ENCODE assay signal across 32 cellular contexts in the genomic region with DNA sequence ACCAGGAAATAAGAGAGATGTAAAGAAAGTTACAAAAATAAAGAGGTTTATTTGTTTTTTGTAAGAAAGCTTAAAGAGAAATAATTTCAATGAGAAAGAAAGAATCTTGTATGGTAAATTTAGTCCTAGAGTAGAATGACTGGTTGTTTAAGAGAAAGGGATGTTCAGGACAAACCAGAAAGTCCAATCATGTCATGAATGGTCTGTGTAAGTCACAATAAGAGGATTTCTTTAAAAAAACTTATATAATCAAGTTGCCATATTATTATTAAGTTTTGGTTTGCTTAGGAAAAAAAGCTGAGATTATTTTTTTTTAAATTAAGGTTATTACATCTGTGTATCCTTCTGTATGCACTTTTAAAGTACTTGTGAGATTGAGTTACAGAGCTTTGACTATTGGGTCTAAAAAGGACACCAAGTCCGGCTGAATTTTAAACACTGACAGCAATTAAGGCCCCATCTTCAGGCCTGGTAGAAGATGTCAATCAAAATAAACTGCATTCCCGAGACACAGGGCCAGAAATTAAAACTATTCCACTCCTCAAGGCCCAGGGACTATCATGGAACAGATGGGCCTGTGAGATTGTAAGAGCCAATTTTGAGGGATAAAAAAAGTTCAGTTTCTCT. TPM values are rescaled to one million over a fixed set of nuclear protein-coding genes. Genes with fewer than 3 reads are reported as not detected.
"Had no signal": no experiment of that assay in that cellular context is flagged by ENCODE, and none has a peak within 500 bp of the region (broad histone marks: within the 10 kb centered on the region; RNA-seq: fewer than 3 reads in every experiment).

No MANE protein-coding gene starts in this region.

- H3K4me1 ChIP-seq: ascending aorta, body of pancreas, SJSA1 had no signal

- H3K27ac ChIP-seq: ascending aorta, body of pancreas, coronary artery, SJSA1 had no signal

- ATAC-seq: activated CD8-positive, alpha-beta memory T cell treated with anti-CD3 and anti-CD28 coated beads, Interleukin-2, amount 10 ng/mL, durations not matched to agents 7 days and 5 days; activated naive CD4-positive, alpha-beta T cell treated with anti-CD3 and anti-CD28 coated beads, Interleukin-2, amount 50 U/mL, for 72 hours; activated naive CD8-positive, alpha-beta T cell treated with anti-CD3 and anti-CD28 coated beads, Interleukin-2, amount 50 U/mL, for 24 hours; body of pancreas; PC-3; SK-N-SH treated with all-trans-retinoic acid at 6 μM for 48 hours; T-helper 17 cell had no signal

- FAIRE-seq: bronchial epithelial cell had no signal

- H3K4me3 ChIP-seq: ascending aorta, body of pancreas, coronary artery, SJSA1 had no signal

- H3K9me3 ChIP-seq: ascending aorta, body of pancreas, SJSA1 had no signal

- DNase-seq: activated B cell treated with CpG ODN at 0.5 μM for 24 hours; activated CD4-positive, alpha-beta T cell treated with anti-CD3 and anti-CD28 coated beads for 1 hour; activated CD4-positive, alpha-beta T cell treated with anti-CD3 and anti-CD28 coated beads, Interleukin-2, amount 10 ng/mL, durations not matched to agents 24 days and 14 days; activated CD4-positive, alpha-beta T cell treated with anti-CD3 and anti-CD28 coated beads, Interleukin-2, amount 50 U/mL, for 48 hours; activated CD8-positive, alpha-beta memory T cell treated with anti-CD3 and anti-CD28 coated beads, Interleukin-2, amount 10 ng/mL, durations not matched to agents 7 days and 5 days; activated effector memory CD4-positive, alpha-beta T cell treated with Interleukin-2 at 50 U/mL for 16 hours; activated naive CD4-positive, alpha-beta T cell; activated naive CD8-positive, alpha-beta T cell treated with anti-CD3 and anti-CD28 coated beads, Interleukin-2, amount 50 U/mL, for 24 hours; activated T-cell treated with anti-CD3 and anti-CD28 coated beads, Interleukin-2, amount 50 U/mL, for 24 hours; amniotic stem cell; body of pancreas; central memory CD4-positive, alpha-beta T cell; MM.1S; NCI-H1105 treated with DMSO at 0.1 percent for 48 hours; NCI-H146; NCI-H2029; NCI-H345; NCI-H510A; NCI-H69; NK-92 treated with Interleukin-12 subunit alpha and Interleukin-12 subunit beta, amount 100 ng/mL, for 24 hours; PC-3; SHP77; T-helper 17 cell; T-helper 9 cell had no signal

- H3K36me3 ChIP-seq: ascending aorta, SJSA1 had no signal

- H3K27me3 ChIP-seq: ascending aorta, body of pancreas had no signal

RNA-seq across cellular contexts. Expression of gene ERICH6, which starts 12.2 kb away (rescaled TPM):
- total RNA-seq: activated B cell treated with CpG ODN at 0.5 μM for 24 hours; activated CD4-positive, alpha-beta T cell treated with anti-CD3 and anti-CD28 coated beads, Interleukin-2, amount 10 ng/mL, durations not matched to agents 24 days and 14 days; activated CD8-positive, alpha-beta memory T cell treated with anti-CD3 and anti-CD28 coated beads, Interleukin-2, amount 10 ng/mL, durations not matched to agents 7 days and 5 days; activated naive CD4-positive, alpha-beta T cell treated with anti-CD3 and anti-CD28 coated beads, Interleukin-2, amount 50 U/mL, for 72 hours; activated T-helper 1 cell treated with anti-CD3 and anti-CD28 coated beads, Interleukin-12 subunit alpha, Interleukin-12 subunit beta, Interleukin-2, Interleukin-4 antibody, amounts not matched to agents 30 ng/mL and 10 ng/mL and 1 ng/mL, durations not matched to agents 14 hours and 24 hours and 36 hours; ascending aorta; bronchial epithelial cell; chondrocyte; PC-3; SJSA1 had no signal
